ENCODE assay signal across 8 cellular contexts in genomic region chr10:21372651-21373410, GRCh38.
A peak's percentile ranks its signal among the peaks of the same experiment; 100 is the strongest.
DNase-seq lines count a peak whose midpoint lies in the region; ATAC-seq and TF ChIP-seq lines count a peak whose summit lies in the region.

No MANE protein-coding gene starts in this region.

- no peaks in the 10 kb centered on the region for H3F3A ChIP-seq in MM.1S (ENCODE audit: insufficient read depth, low read length)

- H2AFZ ChIP-seq in MM.1S (ENCODE audit: low read length): no peak overlapping the region

- no peak overlapping the region for H3K9ac ChIP-seq in MM.1S (ENCODE audit: low read length)

- intact Hi-C loops in prostate gland (cut with DNase I): no loop called here

- 31% methylated on average over 4 of the region's 4 CpGs for WGBS in prostate gland

- H3K79me2 ChIP-seq in MM.1S (ENCODE audit: low read length): no peaks in the 10 kb centered on the region

- TF ChIP-seq POLR2A in prostate gland (IDR thresholded peaks at IDR 0.05): no peak

- peak; percentile 63 for ATAC-seq in GM21825 (IDR thresholded peaks at IDR 0.05; ENCODE audit: unreplicated experiment)

- no peaks in the 10 kb centered on the region for H3K9me3 ChIP-seq in MM.1S (replicated peaks; ENCODE audit: insufficient read depth, low read length)
- no peaks in the 10 kb centered on the region for H3K9me3 ChIP-seq in prostate gland

- H3K4me2 ChIP-seq in MM.1S (ENCODE audit: low read depth, low read length): no peak overlapping the region

- no peaks in the 10 kb centered on the region for H3K4me1 ChIP-seq in MM.1S (ENCODE audit: low read length)
- no peaks in the 10 kb centered on the region for H3K4me1 ChIP-seq in prostate gland (replicated peaks)

- DNase-seq in ELR (ENCODE audit: low read depth) (peak; percentile 91), MM.1S (peak; percentile 30), epithelial cell of esophagus (ENCODE audit: low read depth) (peak; percentile 80), prostate gland (ENCODE audit: low spot score) (peak; percentile 39), amygdala (lab: John Stamatoyannopoulos, UW) (no peak), substantia nigra (lab: John Stamatoyannopoulos, UW) (no peak)
- DNase-seq in activated CD4-positive, alpha-beta T cell treated with anti-CD3 and anti-CD28 coated beads for 4 hours: peak; percentile 3 to 5

- H3K36me3 ChIP-seq in MM.1S (replicated peaks; ENCODE audit: insufficient read depth, low read length) (no peaks in the 10 kb centered on the region), prostate gland (no peaks in the 10 kb centered on the region)

- TF ChIP-seq CTCF in MM.1S (IDR thresholded peaks at IDR 0.05; ENCODE audit: low read length) (no peak), epithelial cell of esophagus (IDR thresholded peaks at IDR 0.05; ENCODE audit: insufficient read depth, low read depth, low read length, missing control alignments) (no peak), prostate gland (IDR thresholded peaks at IDR 0.05) (no peak)

- H3K9me2 ChIP-seq in MM.1S (replicated peaks; ENCODE audit: insufficient read depth, low read length): no peaks in the 10 kb centered on the region

- no peaks in the 10 kb centered on the region for H4K20me1 ChIP-seq in MM.1S (ENCODE audit: insufficient read depth, low read length)

- H3K4me3 ChIP-seq in MM.1S (ENCODE audit: low read length) (no peak overlapping the region), epithelial cell of esophagus (ENCODE audit: low read length) (no peak overlapping the region), prostate gland (no peak overlapping the region)

- H3K27ac ChIP-seq in MM.1S (ENCODE audit: low read length): no peak overlapping the region
- no peak overlapping the region for H3K27ac ChIP-seq in prostate gland
- H3K27ac ChIP-seq in substantia nigra (ENCODE audit: low read depth, low read length, poor library complexity, severe bottlenecking): no peak overlapping the region

- H3K27me3 ChIP-seq in MM.1S (replicated peaks; ENCODE audit: insufficient read depth, low read length) (no peaks in the 10 kb centered on the region), prostate gland (replicated peaks; ENCODE audit: insufficient read depth) (no peaks in the 10 kb centered on the region)

Comparison
In these comparisons a context has a peak if more than half of its experiments do, and no peak if none do; other contexts are left out.
1. DNase-seq: peak in ELR (single experiment), MM.1S (single experiment), activated CD4-positive, alpha-beta T cell treated with anti-CD3 and anti-CD28 coated beads for 4 hours (2 of 2), epithelial cell of esophagus (single experiment) and prostate gland (single experiment); none in amygdala (0 of 56) and substantia nigra (0 of 49).